7 cellular contexts compared by ENCODE assay signal in the genomic region with DNA sequence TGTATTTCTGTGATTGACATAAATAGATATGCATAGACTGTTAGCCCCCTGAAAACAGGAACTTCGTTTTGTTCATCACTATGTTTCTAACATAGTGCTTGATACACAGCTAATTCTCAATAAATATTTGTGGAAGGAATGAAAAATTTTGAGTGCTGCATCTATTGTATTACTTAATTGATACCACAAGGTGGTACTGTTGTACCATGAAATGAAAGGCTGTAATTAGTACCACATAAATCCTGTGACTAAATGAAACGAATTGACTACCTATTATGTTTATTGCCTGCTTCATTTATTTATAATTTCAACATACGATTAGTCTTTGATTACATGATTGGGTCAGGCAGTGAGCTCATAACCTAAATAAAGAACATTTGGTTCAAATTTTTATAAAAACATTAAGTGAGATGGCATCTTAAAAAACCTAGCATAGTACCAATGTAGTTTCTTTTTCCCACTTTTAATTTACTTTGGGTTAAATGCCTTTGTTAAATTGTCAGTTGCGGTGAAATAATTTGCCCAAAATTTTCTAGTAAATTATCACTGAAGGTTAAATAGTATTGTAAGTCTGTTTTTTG.
DNase-seq lines count a peak whose midpoint lies in the region; ATAC-seq, FAIRE-seq and TF ChIP-seq lines count a peak whose summit lies in the region.

No MANE protein-coding gene starts in this region.

- in situ Hi-C loops in astrocyte of the spinal cord (cut with HindIII; ENCODE audit: low sequenced_read_pairs), result no loop called here

- no peaks in the 10 kb centered on the region for H3K27me3 ChIP-seq in GM06990 (replicated peaks; ENCODE audit: control insufficient read depth, insufficient read depth, low read length)

- no peak for ATAC-seq in HG03571 (IDR thresholded peaks at IDR 0.05; ENCODE audit: unreplicated experiment)

- no peaks in the 10 kb centered on the region; the same call in 1 of the 2 replicates for H3K36me3 ChIP-seq in GM06990 (ENCODE audit: control insufficient read depth, insufficient read depth, low read length)

- peak; percentile 27 for TF ChIP-seq CTCF in GM06990 (IDR thresholded peaks at IDR 0.05; ENCODE audit: insufficient read depth, low read length, poor library complexity, severe bottlenecking)
- peak; percentile 34 for TF ChIP-seq CTCF in astrocyte of the spinal cord (IDR thresholded peaks at IDR 0.05; ENCODE audit: low read depth, low read length)

- peak; percentile 93 for FAIRE-seq in H54 (lab: Jason Lieb, UNC)

- H3K4me3 ChIP-seq in GM06990 (replicated peaks; ENCODE audit: low read depth, low read length) (no peak overlapping the region), astrocyte of the spinal cord (ENCODE audit: low read depth, low read length) (no peak overlapping the region)

- TF ChIP-seq POLR2A in H54 (IDR thresholded peaks at IDR 0.05; ENCODE audit: low read depth, low read length), result no peak

- DNase-seq in GM06990 (ENCODE audit: extremely low read depth, insufficient read length) (no peak), H54 (ENCODE audit: insufficient read length, low spot score) (no peak), NCI-H146 treated with DMSO at 0.1 percent for 48 hours (lab: John Stamatoyannopoulos, UW; ENCODE audit: unreplicated experiment) (peak; percentile 36), astrocyte of the spinal cord (ENCODE audit: low read depth, low spot score) (peak; percentile 57), kidney tubule cell (ENCODE audit: low spot score) (peak; percentile 57), GOT3 (lab: John Stamatoyannopoulos, UW) (no peak)

Comparison
In these comparisons a context has a peak if more than half of its experiments do, and no peak if none do; other contexts are left out.
1. DNase-seq: peak in NCI-H146 treated with DMSO at 0.1 percent for 48 hours (single experiment), astrocyte of the spinal cord (single experiment) and kidney tubule cell (single experiment); none in GM06990 (single experiment), H54 (single experiment) and GOT3 (single experiment).